Comparison of ENCODE assay signal across 1 cellular context in the genomic region with DNA sequence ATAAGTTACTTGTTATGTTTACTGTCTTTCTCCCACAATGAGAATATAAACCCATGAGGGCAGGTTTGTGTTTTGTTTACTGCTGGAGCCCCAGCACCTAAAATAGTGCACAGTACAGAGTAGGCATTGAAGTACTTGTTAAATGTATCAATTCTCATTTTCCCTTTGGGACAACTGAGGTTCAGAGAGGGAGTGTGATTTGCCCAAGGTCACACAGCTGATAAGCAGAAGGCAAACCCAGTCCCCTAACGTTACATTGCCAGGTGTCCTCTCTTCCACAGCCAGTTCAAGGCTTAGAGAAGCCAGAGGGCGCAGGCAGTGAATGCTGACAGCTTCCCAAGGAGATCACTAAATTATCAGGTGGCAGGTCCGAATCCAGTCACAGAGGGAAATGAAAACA.
TF ChIP-seq lines count a peak whose summit lies in the region.

No MANE protein-coding gene starts in this region.

TF ChIP-seq in HEK293, 187 proteins besides CTCF, POLR2A, EP300 and RAD21:
- TF ChIP-seq ZNF768 (tag by site-specific recombination; IDR thresholded peaks at IDR 0.05), result peak; percentile 56; the same call in 1 of the 2 replicates
- no peak for TF ChIP-seq ZFP37 (tag by site-specific recombination; IDR thresholded peaks at IDR 0.05)
- TF ChIP-seq ZNF791 (tag by site-specific recombination; IDR thresholded peaks at IDR 0.05), result no peak
